Comparison of ENCODE assay signal across 15 cellular contexts in the genomic region with DNA sequence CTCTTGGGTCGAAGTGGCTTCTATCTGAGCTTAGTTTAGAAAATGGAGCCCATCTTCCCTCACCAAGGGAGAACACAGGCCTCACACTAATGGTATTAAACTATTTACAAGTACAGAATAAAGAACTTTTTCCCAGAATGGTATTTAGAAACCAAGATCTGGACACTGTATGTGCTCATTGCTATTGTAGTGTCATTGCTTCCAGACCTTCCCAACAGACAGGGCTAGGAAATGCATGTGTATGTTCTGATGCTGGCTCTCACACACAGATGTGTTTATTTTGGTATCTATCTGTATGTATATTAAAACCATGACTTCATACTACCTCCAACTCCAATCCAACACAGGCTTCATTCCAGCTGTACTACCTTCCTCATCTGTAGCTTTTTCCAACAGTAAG. TPM values are rescaled to one million over a fixed set of nuclear protein-coding genes. Genes with fewer than 3 reads are reported as not detected.
"Had no signal": no experiment of that assay in that cellular context is flagged by ENCODE, and none has a peak within 500 bp of the region (broad histone marks: within the 10 kb centered on the region; RNA-seq: fewer than 3 reads in every experiment).

No MANE protein-coding gene starts in this region.

- DNase-seq: activated CD4-positive, alpha-beta memory T cell treated with anti-CD3 and anti-CD28 coated beads, Interleukin-2, amount 10 ng/mL, durations not matched to agents 7 days and 5 days; activated CD4-positive, alpha-beta T cell treated with anti-CD3 and anti-CD28 coated beads for 1 hour; activated naive CD4-positive, alpha-beta T cell treated with anti-CD3 and anti-CD28 coated beads, Interleukin-2, amount 50 U/mL, for 16 hours; amygdala; dermis blood vessel endothelial cell; left lung; stimulated activated CD4-positive, alpha-beta T cell treated with anti-CD3 and anti-CD28 coated beads, Interleukin-12 subunit alpha, Interleukin-12 subunit beta, amount 100 ng/mL, for 4 hours; stimulated activated naive CD8-positive, alpha-beta T cell treated with anti-CD3 and anti-CD28 coated beads, Interleukin-15, Interleukin-2, amounts not matched to agents 100 U/mL and 50 U/mL, for 24 hours; T-helper 9 cell; testis; upper lobe of right lung had no signal

- H3K27me3 ChIP-seq: left lung, testis, upper lobe of right lung had no signal

- H3K4me1 Mint-ChIP-seq: activated CD4-positive, alpha-beta memory T cell treated with anti-CD3 and anti-CD28 coated beads, Interleukin-2, amount 10 ng/mL, durations not matched to agents 7 days and 5 days; brain; memory B cell had no signal

- ATAC-seq: left lung, upper lobe of right lung had no signal

- H3K4me3 Mint-ChIP-seq: activated CD4-positive, alpha-beta memory T cell treated with anti-CD3 and anti-CD28 coated beads, Interleukin-2, amount 10 ng/mL, durations not matched to agents 7 days and 5 days; brain; central memory CD8-positive, alpha-beta T cell; memory B cell had no signal

- H3K27ac ChIP-seq: left lung, testis, upper lobe of right lung had no signal

- H3K9me3 Mint-ChIP-seq: activated CD4-positive, alpha-beta memory T cell treated with anti-CD3 and anti-CD28 coated beads, Interleukin-2, amount 10 ng/mL, durations not matched to agents 7 days and 5 days; central memory CD8-positive, alpha-beta T cell; memory B cell had no signal

- H3K4me3 ChIP-seq: left lung, testis, upper lobe of right lung had no signal

- H3K9me3 ChIP-seq: left lung, testis, upper lobe of right lung had no signal

- H3K27me3 Mint-ChIP-seq: activated CD4-positive, alpha-beta memory T cell treated with anti-CD3 and anti-CD28 coated beads, Interleukin-2, amount 10 ng/mL, durations not matched to agents 7 days and 5 days; brain; central memory CD8-positive, alpha-beta T cell; memory B cell had no signal

- H3K27ac Mint-ChIP-seq: activated CD4-positive, alpha-beta memory T cell treated with anti-CD3 and anti-CD28 coated beads, Interleukin-2, amount 10 ng/mL, durations not matched to agents 7 days and 5 days; brain; memory B cell had no signal

- H3K4me1 ChIP-seq: left lung, testis, upper lobe of right lung had no signal

RNA-seq across cellular contexts. Expression of a gene that starts 59.5 kb away (rescaled TPM):
- total RNA-seq: dermis blood vessel endothelial cell, epithelial cell of proximal tubule had no signal
